ENCODE assay signal across 8 cellular contexts in the genomic region with DNA sequence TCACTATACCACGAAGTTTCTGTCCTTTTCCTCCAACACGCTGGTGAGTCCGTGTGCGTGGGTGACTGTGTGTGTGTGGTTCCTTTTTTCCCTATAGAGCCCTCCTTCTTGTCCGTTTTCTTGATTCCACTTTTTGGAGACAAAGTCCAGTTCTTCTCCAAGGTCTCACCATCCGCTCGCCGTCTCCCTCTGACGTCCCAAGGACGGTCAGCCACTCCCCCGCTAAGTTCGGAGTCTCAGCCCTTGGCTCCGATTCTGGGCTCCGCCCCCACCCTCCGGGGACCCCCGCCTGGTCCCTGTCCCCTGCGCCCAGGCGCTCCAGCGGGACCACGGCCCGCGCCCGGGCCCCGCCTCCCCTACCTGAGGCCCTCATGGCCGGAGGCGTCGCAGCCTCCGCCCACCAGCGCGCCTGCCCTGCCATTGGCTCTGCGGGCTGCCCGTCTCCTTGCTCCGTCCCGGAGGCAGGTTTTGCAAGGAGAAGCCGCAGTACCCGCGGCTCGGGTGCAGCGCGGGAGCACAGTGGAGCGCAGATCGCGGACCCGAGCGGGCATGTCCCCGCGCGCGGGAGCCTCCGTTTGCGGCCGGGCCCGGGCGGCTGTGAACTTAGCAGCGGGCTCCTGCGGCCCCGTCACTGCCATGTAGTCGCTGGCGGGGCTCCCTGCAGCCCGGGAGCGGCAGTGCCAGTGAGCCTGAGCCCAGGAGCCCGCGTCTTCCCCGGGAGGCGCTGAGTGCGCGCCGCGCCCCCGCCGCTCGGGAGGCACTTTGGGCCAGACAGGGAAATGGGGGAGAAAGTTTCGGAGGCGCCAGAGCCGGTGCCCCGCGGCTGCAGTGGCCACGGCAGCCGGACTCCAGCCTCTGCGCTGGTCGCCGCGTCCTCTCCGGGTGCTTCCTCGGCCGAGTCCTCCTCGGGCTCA. TPM values are rescaled to one million over a fixed set of nuclear protein-coding genes. Genes with fewer than 3 reads are reported as not detected.
DNase-seq lines count a peak whose midpoint lies in the region; ATAC-seq and TF ChIP-seq lines count a peak whose summit lies in the region.

TSS of gene MAST4 (plus strand) at position 517 of the 914 bp plus-strand sequence. CDS start at position 780, 263 bp downstream.

- DNase-seq in C1 segment of cervical spinal cord (lab: John Stamatoyannopoulos, UW): peak; percentile 2 to 64 (median 28)
- DNase-seq in NCI-H510A (lab: John Stamatoyannopoulos, UW): peak; percentile 53
- DNase-seq in activated CD4-positive, alpha-beta memory T cell treated with anti-CD3 and anti-CD28 coated beads for 36 hours: peak; percentile 83
- DNase-seq in endodermal cell: peak; percentile 99
- DNase-seq in medulla oblongata (ENCODE audit: extremely low spot score): peak; percentile 65
- DNase-seq in stimulated activated CD4-positive, alpha-beta T cell treated with anti-CD3 and anti-CD28 coated beads, TNF-alpha, amount 100 ng/mL, for 24 hours (ENCODE audit: low read depth in 3 of 3): peak; percentile 15 to 79 (median 38)

- H3K9ac ChIP-seq in endodermal cell (ENCODE audit: extremely low read depth, low read length, poor library complexity, severe bottlenecking): no peak within 1 kb of the TSS

- no peaks in the 10 kb centered on the region for H3K9me3 Mint-ChIP-seq in activated CD4-positive, alpha-beta memory T cell treated with anti-CD3 and anti-CD28 coated beads for 36 hours
- H3K9me3 Mint-ChIP-seq in endodermal cell: no peaks in the 10 kb centered on the region

- H3K27ac ChIP-seq in endodermal cell (ENCODE audit: low read depth, low read length): no peak within 1 kb of the TSS

- no peak within 1 kb of the TSS for H3K27ac Mint-ChIP-seq in activated CD4-positive, alpha-beta memory T cell treated with anti-CD3 and anti-CD28 coated beads for 36 hours
- H3K27ac Mint-ChIP-seq in endodermal cell: no peak within 1 kb of the TSS

- TF ChIP-seq CTCF in endodermal cell (conservative IDR thresholded peaks at IDR 0.05): no peak

- POLR2A ChIA-PET in activated CD4-positive, alpha-beta memory T cell treated with anti-CD3 and anti-CD28 coated beads for 36 hours (lab: Charles Lee): no interaction called here

- no peaks in the 10 kb centered on the region for H3K4me1 ChIP-seq in endodermal cell (ENCODE audit: control insufficient read depth, insufficient read depth, low read length)

- 0 to 1% methylated on average over 30 to 87 of the region's 87 CpGs for WGBS in endodermal cell (ENCODE audit: insufficient coverage in 1 of 2, insufficient read length in 1 of 2), 2 experiments

- H3K36me3 ChIP-seq in endodermal cell (ENCODE audit: control insufficient read depth, insufficient read depth, low read length): no peaks in the 10 kb centered on the region

- ATAC-seq in GM19351 (IDR thresholded peaks at IDR 0.05; ENCODE audit: unreplicated experiment) (peak; percentile 97), HG03457 (IDR thresholded peaks at IDR 0.05; ENCODE audit: unreplicated experiment) (peak; percentile 97)

- peaks cover 17% of the 10 kb centered on the region for H3K4me1 Mint-ChIP-seq in activated CD4-positive, alpha-beta memory T cell treated with anti-CD3 and anti-CD28 coated beads for 36 hours (ENCODE audit: low read depth)
- peaks cover 8% of the 10 kb centered on the region for H3K4me1 Mint-ChIP-seq in endodermal cell

- no peaks in the 10 kb centered on the region for H3K9me3 ChIP-seq in endodermal cell (ENCODE audit: control insufficient read depth, low read length)

- peak within 1 kb of the TSS; percentile 88 for H3K4me3 ChIP-seq in endodermal cell (ENCODE audit: low read length)

- no peaks in the 10 kb centered on the region for H3K36me3 Mint-ChIP-seq in activated CD4-positive, alpha-beta memory T cell treated with anti-CD3 and anti-CD28 coated beads for 36 hours
- no peaks in the 10 kb centered on the region for H3K36me3 Mint-ChIP-seq in endodermal cell (ENCODE audit: low read depth)

- intact Hi-C loops in activated CD4-positive, alpha-beta memory T cell treated with anti-CD3 and anti-CD28 coated beads for 36 hours (cut with micrococcal nuclease): no loop called here

- peaks cover 64% of the 10 kb centered on the region for H3K27me3 Mint-ChIP-seq in activated CD4-positive, alpha-beta memory T cell treated with anti-CD3 and anti-CD28 coated beads for 36 hours
- peaks cover 73% of the 10 kb centered on the region for H3K27me3 Mint-ChIP-seq in endodermal cell (ENCODE audit: insufficient read depth)

- CTCF ChIA-PET in activated CD4-positive, alpha-beta memory T cell treated with anti-CD3 and anti-CD28 coated beads for 36 hours (lab: Charles Lee): no interaction called here

- H3K27me3 ChIP-seq in endodermal cell (ENCODE audit: control insufficient read depth, insufficient read depth, low read length, poor library complexity, severe bottlenecking): peaks cover 71% of the 10 kb centered on the region

- H3K4me3 Mint-ChIP-seq in activated CD4-positive, alpha-beta memory T cell treated with anti-CD3 and anti-CD28 coated beads for 36 hours: peak within 1 kb of the TSS; percentile 60
- H3K4me3 Mint-ChIP-seq in endodermal cell: peak within 1 kb of the TSS; percentile 68

RNA-seq across cellular contexts. Expression of gene MAST4, which starts in this region (rescaled TPM):
- total RNA-seq in activated CD4-positive, alpha-beta memory T cell treated with anti-CD3 and anti-CD28 coated beads for 36 hours: 10 to 100 TPM; 30.2 to 30.3 TPM
- 10 to 100 TPM; 11.0 to 11.5 TPM for total RNA-seq in endodermal cell
- 6.2 TPM for polyA plus RNA-seq in endodermal cell (2013, experiment 1 of 2)
- 4.3 TPM for polyA plus RNA-seq in endodermal cell (2013, experiment 2 of 2)

Comparison
In these comparisons a context has a peak if more than half of its experiments do, and no peak if none do; other contexts are left out.
1. DNase-seq: peak in every context shown above with its lines; median percentile 99 in endodermal cell; 83 in activated CD4-positive, alpha-beta memory T cell treated with anti-CD3 and anti-CD28 coated beads for 36 hours; 65 in medulla oblongata; 53 in NCI-H510A; 38 in stimulated activated CD4-positive, alpha-beta T cell treated with anti-CD3 and anti-CD28 coated beads, TNF-alpha, amount 100 ng/mL, for 24 hours; 28 in C1 segment of cervical spinal cord.